In genomic region chr4:148436512-148436911, GRCh38 we compare ENCODE assay signal across 14 cellular contexts.
"Had no signal": no experiment of that assay in that cellular context is flagged by ENCODE, and none has a peak within 500 bp of the region (broad histone marks: within the 10 kb centered on the region; RNA-seq: fewer than 3 reads in every experiment).

No MANE protein-coding gene starts in this region.

- H3K9me3 ChIP-seq: breast epithelium, ovary, right lobe of liver, uterus had no signal

- H3K27me3 ChIP-seq: breast epithelium, dorsolateral prefrontal cortex, ovary, right lobe of liver, uterus had no signal

- H3K4me1 ChIP-seq: breast epithelium, uterus had no signal

- H3K36me3 ChIP-seq: breast epithelium, ovary, right lobe of liver, uterus had no signal

- H3K27ac ChIP-seq: breast epithelium, ovary, right lobe of liver, uterus had no signal

- H3K4me3 ChIP-seq: breast epithelium, ovary, right lobe of liver, uterus had no signal

- DNase-seq: central memory CD4-positive, alpha-beta T cell; cortex of kidney; effector CD8-positive, alpha-beta T cell; foreskin melanocyte; immature natural killer cell; naive thymus-derived CD4-positive, alpha-beta T cell; right lobe of liver; stimulated activated CD4-positive, alpha-beta T cell treated with anti-CD3 and anti-CD28 coated beads, Interleukin-4, amount 100 ng/mL, for 1 hour; trophoblast cell; uterus had no signal

- ATAC-seq: naive thymus-derived CD4-positive, alpha-beta T cell; right lobe of liver; stimulated activated memory B cell treated with anti-CD40 and anti-IgM and Interleukin-4, amounts not matched to agents 10 μg/mL and 1 μg/mL and 100 μg/mL, for 72 hours had no signal
